ENCODE assay signal across 1 cellular context in the genomic region with DNA sequence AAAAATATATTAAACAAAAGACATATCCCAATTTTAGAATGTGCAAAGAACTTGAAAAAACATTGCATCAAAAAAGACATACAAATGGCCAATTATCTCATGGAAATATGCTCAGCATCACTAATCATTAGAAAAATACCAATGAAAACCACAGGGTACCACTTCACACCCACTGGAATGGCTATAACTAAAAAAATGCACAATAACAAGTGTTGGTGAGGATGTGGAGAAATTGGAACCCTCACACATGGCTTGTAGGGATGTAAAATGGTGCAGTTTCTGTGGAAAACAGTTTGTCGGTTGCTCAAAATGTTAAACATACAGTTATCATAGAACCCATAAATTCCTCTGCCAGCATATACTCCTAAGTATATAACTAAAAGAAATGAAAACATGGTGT.
TF ChIP-seq lines count a peak whose summit lies in the region.

No MANE protein-coding gene starts in this region.

TF ChIP-seq in HCT116, 20 proteins besides CTCF, POLR2A, EP300 and RAD21 (continued from another document):
- TF ChIP-seq, protein P1, sequence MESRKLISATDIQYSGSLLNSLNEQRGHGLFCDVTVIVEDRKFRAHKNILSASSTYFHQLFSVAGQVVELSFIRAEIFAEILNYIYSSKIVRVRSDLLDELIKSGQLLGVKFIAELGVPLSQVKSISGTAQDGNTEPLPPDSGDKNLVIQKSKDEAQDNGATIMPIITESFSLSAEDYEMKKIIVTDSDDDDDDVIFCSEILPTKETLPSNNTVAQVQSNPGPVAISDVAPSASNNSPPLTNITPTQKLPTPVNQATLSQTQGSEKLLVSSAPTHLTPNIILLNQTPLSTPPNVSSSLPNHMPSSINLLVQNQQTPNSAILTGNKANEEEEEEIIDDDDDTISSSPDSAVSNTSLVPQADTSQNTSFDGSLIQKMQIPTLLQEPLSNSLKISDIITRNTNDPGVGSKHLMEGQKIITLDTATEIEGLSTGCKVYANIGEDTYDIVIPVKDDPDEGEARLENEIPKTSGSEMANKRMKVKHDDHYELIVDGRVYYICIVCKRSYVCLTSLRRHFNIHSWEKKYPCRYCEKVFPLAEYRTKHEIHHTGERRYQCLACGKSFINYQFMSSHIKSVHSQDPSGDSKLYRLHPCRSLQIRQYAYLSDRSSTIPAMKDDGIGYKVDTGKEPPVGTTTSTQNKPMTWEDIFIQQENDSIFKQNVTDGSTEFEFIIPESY (IDR thresholded peaks at IDR 0.05; ENCODE audit: extremely low read depth, insufficient replicate concordance, low read length) = no peak
- TF ChIP-seq, protein P2, sequence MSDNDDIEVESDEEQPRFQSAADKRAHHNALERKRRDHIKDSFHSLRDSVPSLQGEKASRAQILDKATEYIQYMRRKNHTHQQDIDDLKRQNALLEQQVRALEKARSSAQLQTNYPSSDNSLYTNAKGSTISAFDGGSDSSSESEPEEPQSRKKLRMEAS (IDR thresholded peaks at IDR 0.05) = no peak
- no peak for TF ChIP-seq ZNF274 (IDR thresholded peaks at IDR 0.05; ENCODE audit: low read depth, low read length)
- TF ChIP-seq CBX3 (IDR thresholded peaks at IDR 0.05; ENCODE audit: low read depth) = no peak
